Comparison of ENCODE assay signal across 1 cellular context in the genomic region with DNA sequence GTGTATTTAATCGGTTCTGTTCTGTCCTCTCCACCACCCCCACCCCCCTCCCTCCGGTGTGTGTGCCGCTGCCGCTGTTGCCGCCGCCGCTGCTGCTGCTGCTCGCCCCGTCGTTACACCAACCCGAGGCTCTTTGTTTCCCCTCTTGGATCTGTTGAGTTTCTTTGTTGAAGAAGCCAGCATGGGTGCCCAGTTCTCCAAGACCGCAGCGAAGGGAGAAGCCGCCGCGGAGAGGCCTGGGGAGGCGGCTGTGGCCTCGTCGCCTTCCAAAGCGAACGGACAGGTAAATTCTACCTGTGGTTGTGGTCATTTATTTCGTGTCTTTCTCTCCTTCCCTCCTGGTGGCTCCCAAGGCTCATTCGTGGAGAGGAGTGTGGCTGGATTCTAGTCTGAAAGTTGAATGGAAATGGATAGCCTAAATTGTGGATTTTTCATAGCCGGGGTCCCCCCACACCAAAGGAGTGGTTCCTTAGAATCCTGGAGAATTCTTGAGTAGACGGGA.
TF ChIP-seq lines count a peak whose summit lies in the region.

No MANE protein-coding gene starts in this region.

TF ChIP-seq in IMR-90, 13 proteins besides CTCF, POLR2A, EP300 and RAD21:
- TF ChIP-seq CHD1 (IDR thresholded peaks at IDR 0.05; ENCODE audit: low read depth, low read length): no peak
